Comparison of ENCODE assay signal across 8 cellular contexts in genomic region chr13:52158629-52159158, GRCh38. TPM values are rescaled to one million over a fixed set of nuclear protein-coding genes. Genes with fewer than 3 reads are reported as not detected.
DNase-seq lines count a peak whose midpoint lies in the region; ATAC-seq and TF ChIP-seq lines count a peak whose summit lies in the region.

No MANE protein-coding gene starts in this region.

- peak overlapping the region; percentile 83 for H3K27ac Mint-ChIP-seq in CD4-positive, alpha-beta T cell
- peak overlapping the region; percentile 63 for H3K27ac Mint-ChIP-seq in MCF 10A (ENCODE audit: low read depth, unreplicated experiment)
- peak overlapping the region; percentile 81 for H3K27ac Mint-ChIP-seq in stimulated activated effector memory CD8-positive, alpha-beta T cell treated with anti-CD3 and anti-CD28 coated beads, Interleukin-12 subunit alpha, Interleukin-12 subunit beta, amount 100 ng/mL, for 72 hours

- H3K4me3 Mint-ChIP-seq in CD4-positive, alpha-beta T cell = peak overlapping the region; percentile 92
- H3K4me3 Mint-ChIP-seq in MCF 10A (ENCODE audit: unreplicated experiment) = peak overlapping the region; percentile 80
- peak overlapping the region; percentile 73 for H3K4me3 Mint-ChIP-seq in stimulated activated effector memory CD8-positive, alpha-beta T cell treated with anti-CD3 and anti-CD28 coated beads, Interleukin-12 subunit alpha, Interleukin-12 subunit beta, amount 100 ng/mL, for 72 hours

- no peak for TF ChIP-seq CTCF in CD4-positive, alpha-beta T cell (IDR thresholded peaks at IDR 0.05)
- TF ChIP-seq CTCF in MCF 10A (IDR thresholded peaks at IDR 0.05; ENCODE audit: unreplicated experiment) = no peak

- H3K9me3 Mint-ChIP-seq in CD4-positive, alpha-beta T cell = no peaks in the 10 kb centered on the region
- H3K9me3 Mint-ChIP-seq in MCF 10A (ENCODE audit: unreplicated experiment) = no peaks in the 10 kb centered on the region
- H3K9me3 Mint-ChIP-seq in stimulated activated effector memory CD8-positive, alpha-beta T cell treated with anti-CD3 and anti-CD28 coated beads, Interleukin-12 subunit alpha, Interleukin-12 subunit beta, amount 100 ng/mL, for 72 hours = no peaks in the 10 kb centered on the region

- no peak for ATAC-seq in CD4-positive, alpha-beta T cell (ENCODE audit: poor library complexity)
- ATAC-seq in GM21381 (IDR thresholded peaks at IDR 0.05; ENCODE audit: unreplicated experiment) = peak; percentile 30
- no peak for ATAC-seq in stimulated activated effector memory CD8-positive, alpha-beta T cell treated with anti-CD3 and anti-CD28 coated beads, Interleukin-12 subunit alpha, Interleukin-12 subunit beta, amount 100 ng/mL, for 72 hours

- POLR2A ChIA-PET in CD4-positive, alpha-beta T cell (lab: Charles Lee) = interaction anchor here (1.0 to 1.5 kb wide), 4 partner anchors 24 to 356 kb away, joined by 3 to 6 read pairs (median 4); partner anchors contain the start of gene ALG11
- POLR2A ChIA-PET in MCF 10A (lab: Yijun Ruan, JAX) = interaction anchor here (0.6 to 2.5 kb wide), 3 partner anchors 13 to 54 kb away, joined by 3 to 7 read pairs (median 3); no protein-coding TSS in a partner anchor

- DNase-seq in CD4-positive, alpha-beta T cell = peak in 2 of 10 experiments; percentile 1 to 34
- DNase-seq in NAMALWA (ENCODE audit: low spot score) (peak; percentile 7), MCF 10A (ENCODE audit: unreplicated experiment) (peak; percentile 37), inferior parietal cortex (ENCODE audit: extremely low spot score) (peak; percentile 19), SKM-1 treated with dmso at 0.1 percent for 144 hours (lab: John Stamatoyannopoulos, UW; ENCODE audit: unreplicated experiment) (no peak)
- DNase-seq in stimulated activated effector memory CD8-positive, alpha-beta T cell treated with anti-CD3 and anti-CD28 coated beads, Interleukin-12 subunit alpha, Interleukin-12 subunit beta, amount 100 ng/mL, for 72 hours (ENCODE audit: low spot score in 2 of 2) = no peak
- no peak for DNase-seq in stimulated activated CD4-positive, alpha-beta T cell treated with anti-CD3 and anti-CD28 coated beads, Interleukin-15, amount 100 ng/mL, for 24 hours

- no peaks in the 10 kb centered on the region for H3K27me3 Mint-ChIP-seq in CD4-positive, alpha-beta T cell
- no peaks in the 10 kb centered on the region for H3K27me3 Mint-ChIP-seq in MCF 10A (ENCODE audit: insufficient read depth, unreplicated experiment)

- H3K9me3 ChIP-seq in CD4-positive, alpha-beta T cell (ENCODE audit: control insufficient read depth, low read length) = no peaks in the 10 kb centered on the region

- H3K36me3 Mint-ChIP-seq in CD4-positive, alpha-beta T cell (ENCODE audit: low read depth) = no peaks in the 10 kb centered on the region
- peaks cover 4% of the 10 kb centered on the region for H3K36me3 Mint-ChIP-seq in MCF 10A (ENCODE audit: insufficient read depth, unreplicated experiment)
- no peaks in the 10 kb centered on the region for H3K36me3 Mint-ChIP-seq in stimulated activated effector memory CD8-positive, alpha-beta T cell treated with anti-CD3 and anti-CD28 coated beads, Interleukin-12 subunit alpha, Interleukin-12 subunit beta, amount 100 ng/mL, for 72 hours

- H3K27me3 ChIP-seq in CD4-positive, alpha-beta T cell (ENCODE audit: control insufficient read depth, insufficient read depth, low read length) = no peaks in the 10 kb centered on the region

- no TSS peak for BruUV-seq in MCF 10A (replicated peaks; lab: Mats Ljungman, UMichigan)

- H3K27ac ChIP-seq in CD4-positive, alpha-beta T cell (ENCODE audit: low read depth, low read length) = no peak overlapping the region

- H3K4me1 Mint-ChIP-seq in CD4-positive, alpha-beta T cell (ENCODE audit: low read depth) = peaks cover 43% of the 10 kb centered on the region
- peaks cover 12% of the 10 kb centered on the region for H3K4me1 Mint-ChIP-seq in MCF 10A (ENCODE audit: insufficient read depth, unreplicated experiment)
- peaks cover 27% of the 10 kb centered on the region for H3K4me1 Mint-ChIP-seq in stimulated activated effector memory CD8-positive, alpha-beta T cell treated with anti-CD3 and anti-CD28 coated beads, Interleukin-12 subunit alpha, Interleukin-12 subunit beta, amount 100 ng/mL, for 72 hours

- intact Hi-C loops in CD4-positive, alpha-beta T cell (cut with DNase I, micrococcal nuclease) = loop anchor here in 1 of 2 experiments (10.0 kb wide), 1 partner anchor 296 kb away; the partner anchor contains the start of genes CKAP2 and VPS36
- intact Hi-C loops in MCF 10A (cut with micrococcal nuclease) = loop anchor here (5.0 kb wide), 1 partner anchor 34 kb away; no protein-coding TSS in a partner anchor

- CTCF ChIA-PET in CD4-positive, alpha-beta T cell (lab: Charles Lee) = interaction anchor here (1.3 kb wide), 1 partner anchor 292 kb away, joined by 3 read pairs; the partner anchor contains the start of gene VPS36
- CTCF ChIA-PET in MCF 10A (lab: Yijun Ruan, JAX) = interaction anchor here (0.6 kb wide), 2 partner anchors 27 to 89 kb away, joined by 3 read pairs; no protein-coding TSS in a partner anchor

RNA-seq across cellular contexts. Expression of gene NEK3, which starts 0.7 kb away (rescaled TPM):
- total RNA-seq in CD4-positive, alpha-beta T cell = 1 to 10 TPM; 7.0 TPM
- total RNA-seq in MCF 10A (2022) = 18.1 and 23.7 TPM in 2 replicates

RNA-seq across cellular contexts. Expression of gene NEK5, which starts 29.8 kb away (rescaled TPM):
- total RNA-seq in CD4-positive, alpha-beta T cell = under 1 TPM in 1 of 2 experiments, not detected in 1; 0.08 TPM
- 0.21 and 0.61 TPM in 2 replicates for total RNA-seq in MCF 10A (2022)

Comparison
In these comparisons a context has a peak if more than half of its experiments do, and no peak if none do; other contexts are left out.
1. DNase-seq: peak in NAMALWA (single experiment), MCF 10A (single experiment) and inferior parietal cortex (single experiment); none in stimulated activated effector memory CD8-positive, alpha-beta T cell treated with anti-CD3 and anti-CD28 coated beads, Interleukin-12 subunit alpha, Interleukin-12 subunit beta, amount 100 ng/mL, for 72 hours (0 of 2), SKM-1 treated with dmso at 0.1 percent for 144 hours (single experiment) and stimulated activated CD4-positive, alpha-beta T cell treated with anti-CD3 and anti-CD28 coated beads, Interleukin-15, amount 100 ng/mL, for 24 hours (single experiment).
2. Peak in every context shown above with its lines, with median percentiles within 50 percentile points of each other: H3K27ac Mint-ChIP-seq and H3K4me3 Mint-ChIP-seq.